Comparison of ENCODE assay signal across 1 cellular context in the genomic region with DNA sequence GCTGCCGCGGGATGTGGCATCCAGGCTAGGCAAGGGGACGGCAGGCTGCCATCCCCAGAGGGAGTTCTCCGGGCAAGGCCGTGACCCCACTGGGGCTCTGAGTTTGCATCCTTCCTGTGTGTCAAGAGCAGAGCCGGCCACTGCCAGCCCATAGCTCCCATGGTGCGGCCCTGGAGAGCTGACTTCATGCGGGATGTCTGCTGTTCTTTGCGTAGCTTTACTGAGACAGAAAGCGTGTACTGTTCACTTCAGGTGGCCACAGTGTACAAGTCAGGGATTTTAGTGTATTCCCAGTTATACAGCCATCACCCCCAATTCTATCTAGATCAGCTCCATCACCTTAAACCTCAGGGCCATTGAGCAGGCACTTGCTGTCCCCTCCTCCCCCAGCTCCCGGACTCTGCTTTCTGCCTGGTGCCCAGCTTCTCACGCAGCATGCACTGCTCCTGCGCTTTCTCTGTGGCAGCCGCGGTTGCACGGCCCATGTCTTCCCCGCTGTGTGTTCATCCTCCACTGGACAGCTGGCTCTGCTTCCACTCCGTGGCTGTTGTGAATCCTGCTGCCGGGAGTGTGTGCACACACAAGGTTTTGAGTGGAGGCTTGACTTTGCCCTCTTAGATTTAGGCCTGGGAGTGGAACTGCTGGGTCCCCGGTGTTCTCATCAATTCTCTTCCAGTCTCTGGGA.
TF ChIP-seq lines count a peak whose summit lies in the region.

No MANE protein-coding gene starts in this region.

TF ChIP-seq in HCT116, 20 proteins besides CTCF, POLR2A, EP300 and RAD21 (continued from another document):
- TF ChIP-seq EZH2phosphoT487 (IDR thresholded peaks at IDR 0.05; ENCODE audit: borderline replicate concordance), result no peak
- no peak for TF ChIP-seq ELF1 (IDR thresholded peaks at IDR 0.05; ENCODE audit: borderline replicate concordance, low read depth)
- no peak for TF ChIP-seq FOSL1 (IDR thresholded peaks at IDR 0.05; ENCODE audit: low read depth)
